ENCODE assay signal across 21 cellular contexts in genomic region chr2:116477229-116477628, GRCh38.
DNase-seq lines count a peak whose midpoint lies in the region; TF ChIP-seq lines count a peak whose summit lies in the region.
"Had no signal": no experiment of that assay in that cellular context is flagged by ENCODE, and none has a peak within 500 bp of the region (broad histone marks: within the 10 kb centered on the region; RNA-seq: fewer than 3 reads in every experiment).

No MANE protein-coding gene starts in this region.

- no peaks in the 10 kb centered on the region for H3K9me3 ChIP-seq in osteoblast (ENCODE audit: low read depth, low read length)
- H3K9me3 ChIP-seq in left ventricle myocardium inferior (replicated peaks) = peaks cover 7% of the 10 kb centered on the region
- H3K9me3 ChIP-seq: BE2C, BLaER1 had no signal

- H3K4me1 ChIP-seq in osteoblast (ENCODE audit: insufficient read depth, low read length) (no peaks in the 10 kb centered on the region), left ventricle myocardium inferior (no peaks in the 10 kb centered on the region)
- H3K4me1 ChIP-seq: BE2C, BLaER1 had no signal

- no peaks in the 10 kb centered on the region for H3K79me2 ChIP-seq in osteoblast (ENCODE audit: insufficient read depth, low read length)

- H3K27me3 ChIP-seq in osteoblast (ENCODE audit: insufficient read depth, low read length) = no peaks in the 10 kb centered on the region
- no peaks in the 10 kb centered on the region for H3K27me3 ChIP-seq in left ventricle myocardium inferior (ENCODE audit: low read depth)
- H3K27me3 ChIP-seq: BE2C, BLaER1 had no signal

- no peak overlapping the region for H3K4me2 ChIP-seq in osteoblast (ENCODE audit: insufficient read depth, low read length)
- H3K4me2 ChIP-seq: BLaER1 had no signal

- no peak overlapping the region for H2AFZ ChIP-seq in osteoblast (ENCODE audit: low read length)

- TF ChIP-seq CTCF in VCaP (conservative IDR thresholded peaks at IDR 0.05) (no peak), osteoblast (IDR thresholded peaks at IDR 0.05; ENCODE audit: extremely low read depth, low read depth, low read length) (no peak), left ventricle myocardium inferior (IDR thresholded peaks at IDR 0.05; ENCODE audit: borderline replicate concordance) (no peak)

- DNase-seq in amniotic epithelial cell (ENCODE audit: low read depth) (peak; percentile 0), osteoblast (ENCODE audit: insufficient read length, low spot score, missing footprints) (peak; percentile 10), left ventricle myocardium inferior (no peak)
- no peak for DNase-seq in stimulated activated CD4-positive, alpha-beta T cell treated with anti-CD3 and anti-CD28 coated beads, Interleukin-4, amount 100 ng/mL, for 4 hours
- DNase-seq: 8988T; ACHN; BE2C; C1 segment of cervical spinal cord; CD4-positive, alpha-beta memory T cell; CD4-positive, CD25-positive, alpha-beta regulatory T cell; CD8-positive, alpha-beta memory T cell; COR-L47; DMS 273 treated with DMSO at 0.1 percent for 48 hours; DMS153; DMS79; DND-41; EL; GDM1 had no signal

- no peaks in the 10 kb centered on the region for H4K20me1 ChIP-seq in osteoblast (ENCODE audit: insufficient read depth, low read length)
- H4K20me1 ChIP-seq: BLaER1 had no signal

- intact Hi-C loops in left ventricle myocardium inferior (cut with micrococcal nuclease) = no loop called here

- H3K4me3 ChIP-seq in osteoblast (ENCODE audit: insufficient read depth, low read length) (no peak overlapping the region), left ventricle myocardium inferior (no peak overlapping the region)
- H3K4me3 ChIP-seq: BLaER1, GM12878 had no signal

- H3K27ac ChIP-seq in VCaP (0 out of 2 replicates have a peak overlapping the region, but pooled peaks have one; percentile 14), osteoblast (ENCODE audit: low read depth, low read length) (no peak overlapping the region), left ventricle myocardium inferior (replicated peaks) (no peak overlapping the region)
- H3K27ac ChIP-seq: BLaER1 had no signal

- H3K36me3 ChIP-seq in osteoblast (ENCODE audit: insufficient read depth, low read length) (no peaks in the 10 kb centered on the region), left ventricle myocardium inferior (no peaks in the 10 kb centered on the region)
- H3K36me3 ChIP-seq: BE2C, BLaER1 had no signal

Comparison
In these comparisons a context has a peak if more than half of its experiments do, and no peak if none do; other contexts are left out.
1. DNase-seq: peak in amniotic epithelial cell (single experiment) and osteoblast (single experiment); none in left ventricle myocardium inferior (single experiment) and stimulated activated CD4-positive, alpha-beta T cell treated with anti-CD3 and anti-CD28 coated beads, Interleukin-4, amount 100 ng/mL, for 4 hours (0 of 2).